Comparison of ENCODE assay signal across 8 cellular contexts in genomic region chr4:26320453-26321325, GRCh38. TPM values are rescaled to one million over a fixed set of nuclear protein-coding genes. Genes with fewer than 3 reads are reported as not detected.
A peak's percentile ranks its signal among the peaks of the same experiment; 100 is the strongest.
DNase-seq lines count a peak whose midpoint lies in the region; ATAC-seq lines count a peak whose summit lies in the region.

Gene RBPJ (plus strand): TSS chr4:26321014. CDS start chr4:26321029, 15 bp downstream.

- DNase-seq in A172 (ENCODE audit: low spot score) (peak; percentile 86), NCI-H460 (ENCODE audit: extremely low read depth, low read depth) (peak; percentile 93), iris pigment epithelial cell (ENCODE audit: low read depth) (peak; percentile 99)
- peak; percentile 73 to 75 for DNase-seq in central memory CD8-positive, alpha-beta T cell (ENCODE audit: low spot score in 2 of 2)
- DNase-seq in stimulated activated CD4-positive, alpha-beta T cell treated with anti-CD3 and anti-CD28 coated beads, Interleukin-12 subunit alpha, Interleukin-12 subunit beta, amount 100 ng/mL, for 24 hours (ENCODE audit: low read depth in 2 of 2) = peak; percentile 62 to 87

- H3K27me3 Mint-ChIP-seq in central memory CD8-positive, alpha-beta T cell = no peaks in the 10 kb centered on the region

- H3K4me3 Mint-ChIP-seq in central memory CD8-positive, alpha-beta T cell = peak within 1 kb of the TSS; percentile 89

- ATAC-seq in GM18870 (IDR thresholded peaks at IDR 0.05; ENCODE audit: unreplicated experiment) (peak; percentile 2), HG03196 (IDR thresholded peaks at IDR 0.05; ENCODE audit: unreplicated experiment) (peak; percentile 15)
- peak; percentile 1 to 3 for ATAC-seq in activated CD4-positive, CD25-positive, alpha-beta regulatory T cell treated with anti-CD3 and anti-CD28 coated beads, Interleukin-2, amount 50 U/mL, for 24 hours
- peak; percentile 11 for ATAC-seq in central memory CD8-positive, alpha-beta T cell (replicated peaks; ENCODE audit: extremely low read depth, poor library complexity, severe bottlenecking)

- H3K27ac Mint-ChIP-seq in central memory CD8-positive, alpha-beta T cell (ENCODE audit: low read depth) = peak within 1 kb of the TSS; percentile 98

- peaks cover 27% of the 10 kb centered on the region for H3K36me3 Mint-ChIP-seq in central memory CD8-positive, alpha-beta T cell (ENCODE audit: insufficient read depth)

- no peaks in the 10 kb centered on the region for H3K9me3 Mint-ChIP-seq in central memory CD8-positive, alpha-beta T cell

- H3K4me1 Mint-ChIP-seq in central memory CD8-positive, alpha-beta T cell = peaks cover 49% of the 10 kb centered on the region

RNA-seq across cellular contexts. Expression of gene RBPJ, which starts in this region (rescaled TPM):
- 31.1 and 41.3 TPM in 2 replicates for total RNA-seq in A172 (2014; rRNA removed; shearing (Covaris generic))
- total RNA-seq in NCI-H460 (2014; rRNA removed; shearing (Covaris generic)) = 23.2 and 25.9 TPM in 2 replicates
- polyA plus RNA-seq in NCI-H460 (2014; cell fraction: nucleus; rRNA removed) = 32.3 and 157 TPM in 2 replicates

Comparison
In these comparisons a context has a peak if more than half of its experiments do, and no peak if none do; other contexts are left out.
1. Peak in every context shown above with its lines: DNase-seq and ATAC-seq.